Comparison of ENCODE assay signal across 8 cellular contexts in genomic region chr12:95859344-95859816, GRCh38. TPM values are rescaled to one million over a fixed set of nuclear protein-coding genes. Genes with fewer than 3 reads are reported as not detected.
A peak's percentile ranks its signal among the peaks of the same experiment; 100 is the strongest.
DNase-seq lines count a peak whose midpoint lies in the region; ATAC-seq lines count a peak whose summit lies in the region.

No MANE protein-coding gene starts in this region.

- H3K27ac ChIP-seq in effector memory CD4-positive, alpha-beta T cell (ENCODE audit: insufficient read depth, low read length, poor library complexity, severe bottlenecking) = peak overlapping the region; percentile 81

- H3K27me3 ChIP-seq in effector memory CD4-positive, alpha-beta T cell (replicated peaks; ENCODE audit: control insufficient read depth, insufficient read depth, low read length, poor library complexity, severe bottlenecking) = no peaks in the 10 kb centered on the region

- H3K9me3 ChIP-seq in effector memory CD4-positive, alpha-beta T cell (ENCODE audit: control insufficient read depth, low read length) = no peaks in the 10 kb centered on the region

- ATAC-seq in HG02678 (IDR thresholded peaks at IDR 0.05; ENCODE audit: unreplicated experiment) = peak; percentile 8
- ATAC-seq in GM19463 (IDR thresholded peaks at IDR 0.05; ENCODE audit: unreplicated experiment) = no peak

- peak overlapping the region; percentile 78 for H3K4me3 ChIP-seq in effector memory CD4-positive, alpha-beta T cell (ENCODE audit: insufficient read depth, low read depth, low read length, poor library complexity, severe bottlenecking)

- peaks cover 9% of the 10 kb centered on the region for H3K4me1 ChIP-seq in effector memory CD4-positive, alpha-beta T cell (ENCODE audit: control insufficient read depth, insufficient read depth, low read length, poor library complexity, severe bottlenecking)

- DNase-seq in DMS 273 (lab: John Stamatoyannopoulos, UW; ENCODE audit: unreplicated experiment) = peak; percentile 56
- DNase-seq in DMS 273 treated with DMSO at 0.1 percent for 48 hours (lab: John Stamatoyannopoulos, UW) = no peak
- peak; percentile 74 for DNase-seq in RKO (ENCODE audit: low spot score)
- no peak for DNase-seq in effector memory CD4-positive, alpha-beta T cell
- peak; percentile 45 for DNase-seq in myocyte (ENCODE audit: low read depth)
- no peak for DNase-seq in dedifferentiated amniotic fluid mesenchymal stem cell (ENCODE audit: extremely low spot score)

- peaks cover 21% of the 10 kb centered on the region for H3K36me3 ChIP-seq in effector memory CD4-positive, alpha-beta T cell (ENCODE audit: control insufficient read depth, insufficient read depth, low read length)

RNA-seq across cellular contexts. Expression of gene SNRPF, which starts 0.6 kb away (rescaled TPM):
- total RNA-seq in myocyte = 7.5 and 9.4 TPM in 2 replicates
- 29.0 TPM for polyA plus RNA-seq in myocyte (2012)

Comparison
In these comparisons a context has a peak if more than half of its experiments do, and no peak if none do; other contexts are left out.
1. DNase-seq: peak in DMS 273 (single experiment), RKO (single experiment) and myocyte (single experiment); none in DMS 273 treated with DMSO at 0.1 percent for 48 hours (single experiment), effector memory CD4-positive, alpha-beta T cell (0 of 3) and dedifferentiated amniotic fluid mesenchymal stem cell (single experiment).